Comparison of ENCODE assay signal across 12 cellular contexts in genomic region chr17:80845863-80846671, GRCh38.
DNase-seq lines count a peak whose midpoint lies in the region; ATAC-seq and TF ChIP-seq lines count a peak whose summit lies in the region.
"Had no signal": no experiment of that assay in that cellular context is flagged by ENCODE, and none has a peak within 500 bp of the region (broad histone marks: within the 10 kb centered on the region; RNA-seq: fewer than 3 reads in every experiment).

No MANE protein-coding gene starts in this region.

- CTCF ChIA-PET in naive thymus-derived CD4-positive, alpha-beta T cell (lab: Charles Lee) = no interaction called here

- H3K4me3 Mint-ChIP-seq in activated naive CD8-positive, alpha-beta T cell = no peak overlapping the region
- peak overlapping the region in 4 of 10 donors; percentile 17 to 82 (median 38) for H3K4me3 Mint-ChIP-seq in naive thymus-derived CD4-positive, alpha-beta T cell

- H3K9me3 Mint-ChIP-seq in activated naive CD8-positive, alpha-beta T cell (ENCODE audit: low read depth) = no peaks in the 10 kb centered on the region
- peaks cover 0 to 4% (median 0%) of the 10 kb centered on the region in 11 donors for H3K9me3 Mint-ChIP-seq in naive thymus-derived CD4-positive, alpha-beta T cell

- H3K27me3 ChIP-seq in BLaER1 treated with 17β-estradiol and CSF1 and Interleukin-3, amounts not matched to agents 10 nM and 100 nM = peaks cover 0 to 45% (median 15%) of the 10 kb centered on the region in 11 experiments; a peak in 16 of 22 replicates
- H3K27me3 ChIP-seq in naive thymus-derived CD4-positive, alpha-beta T cell (ENCODE audit: control insufficient read depth in 2 of 2, insufficient read depth in 2 of 2, low read length in 2 of 2) = no peaks in the 10 kb centered on the region
- H3K27me3 ChIP-seq: stomach had no signal

- peaks cover 22 to 86% (median 55%) of the 10 kb centered on the region in 11 experiments; a peak in 21 of 22 replicates for H4K20me1 ChIP-seq in BLaER1 treated with 17β-estradiol and CSF1 and Interleukin-3, amounts not matched to agents 10 nM and 100 nM

- DNase-seq in naive thymus-derived CD4-positive, alpha-beta T cell = no peak
- DNase-seq in midbrain (lab: John Stamatoyannopoulos, UW) (no peak), LoVo (ENCODE audit: low spot score) (no peak), NCI-H1417 (lab: John Stamatoyannopoulos, UW) (no peak)
- DNase-seq: amniotic stem cell, NCI-H187 treated with DMSO at 0.1 percent for 48 hours, stomach, WERI-Rb-1 had no signal

- H3K27ac ChIP-seq in BLaER1 treated with 17β-estradiol and CSF1 and Interleukin-3, amounts not matched to agents 10 nM and 100 nM = peak overlapping the region in 8 of 11 experiments; percentile 19 to 83 (median 70); a peak in 15 of 22 replicates
- H3K27ac ChIP-seq in naive thymus-derived CD4-positive, alpha-beta T cell (ENCODE audit: low read depth, low read length) = no peak overlapping the region
- H3K27ac ChIP-seq: stomach, WERI-Rb-1 had no signal

- H3K4me1 Mint-ChIP-seq in activated naive CD8-positive, alpha-beta T cell (ENCODE audit: low read depth) = peaks cover 44% of the 10 kb centered on the region
- peaks cover 35 to 58% (median 56%) of the 10 kb centered on the region in 7 donors for H3K4me1 Mint-ChIP-seq in naive thymus-derived CD4-positive, alpha-beta T cell

- ATAC-seq in naive thymus-derived CD4-positive, alpha-beta T cell = no peak
- no peak for ATAC-seq in GM21786 (IDR thresholded peaks at IDR 0.05; ENCODE audit: unreplicated experiment)

- peaks cover 16% of the 10 kb centered on the region for H3K36me3 Mint-ChIP-seq in activated naive CD8-positive, alpha-beta T cell
- peaks cover 5 to 48% (median 11%) of the 10 kb centered on the region in 5 donors for H3K36me3 Mint-ChIP-seq in naive thymus-derived CD4-positive, alpha-beta T cell

- H3K27ac Mint-ChIP-seq in activated naive CD8-positive, alpha-beta T cell = peak overlapping the region; percentile 92
- H3K27ac Mint-ChIP-seq in naive thymus-derived CD4-positive, alpha-beta T cell = peak overlapping the region; percentile 64 to 96 (median 94)

- intact Hi-C loops in naive thymus-derived CD4-positive, alpha-beta T cell (cut with micrococcal nuclease) = loop anchor here in 1 of 2 donors (2.0 kb wide), 1 partner anchor 15 kb away; no protein-coding TSS in a partner anchor

- H3K9me3 ChIP-seq in BLaER1 treated with 17β-estradiol and CSF1 and Interleukin-3, amounts not matched to agents 10 nM and 100 nM (replicated peaks in 1 of 11) = peaks cover 0 to 5% (median 0%) of the 10 kb centered on the region in 11 experiments; a peak in 3 of 22 replicates
- no peaks in the 10 kb centered on the region for H3K9me3 ChIP-seq in naive thymus-derived CD4-positive, alpha-beta T cell (ENCODE audit: control insufficient read depth in 2 of 3, low read length in 3 of 3)
- H3K9me3 ChIP-seq: stomach had no signal

- H3K4me2 ChIP-seq in BLaER1 treated with 17β-estradiol and CSF1 and Interleukin-3, amounts not matched to agents 10 nM and 100 nM = peak overlapping the region; percentile 78 to 100 (median 98)

- peak overlapping the region in 8 of 11 experiments; percentile 42 to 79 (median 70); a peak in 15 of 22 replicates for H3K9ac ChIP-seq in BLaER1 treated with 17β-estradiol and CSF1 and Interleukin-3, amounts not matched to agents 10 nM and 100 nM

- POLR2A ChIA-PET in naive thymus-derived CD4-positive, alpha-beta T cell (lab: Charles Lee) = interaction anchor here (3.1 kb wide), 1 partner anchor 12 kb away, joined by 15 read pairs; no protein-coding TSS in a partner anchor

- peaks cover 8 to 43% (median 24%) of the 10 kb centered on the region in 11 experiments; a peak in 19 of 22 replicates for H3K36me3 ChIP-seq in BLaER1 treated with 17β-estradiol and CSF1 and Interleukin-3, amounts not matched to agents 10 nM and 100 nM
- no peaks in the 10 kb centered on the region for H3K36me3 ChIP-seq in naive thymus-derived CD4-positive, alpha-beta T cell (ENCODE audit: control insufficient read depth in 2 of 3, insufficient read depth in 3 of 3, low read length in 3 of 3)

- H3K4me3 ChIP-seq in BLaER1 treated with 17β-estradiol and CSF1 and Interleukin-3, amounts not matched to agents 10 nM and 100 nM = peak overlapping the region in 4 of 10 experiments; percentile 35 to 50 (median 44); a peak in 6 of 20 replicates
- H3K4me3 ChIP-seq in naive thymus-derived CD4-positive, alpha-beta T cell (ENCODE audit: low read length) = no peak overlapping the region
- H3K4me3 ChIP-seq: stomach had no signal

- H3K27me3 Mint-ChIP-seq in activated naive CD8-positive, alpha-beta T cell = no peaks in the 10 kb centered on the region
- H3K27me3 Mint-ChIP-seq in naive thymus-derived CD4-positive, alpha-beta T cell = no peaks in the 10 kb centered on the region

- H3K4me1 ChIP-seq in BLaER1 treated with 17β-estradiol and CSF1 and Interleukin-3, amounts not matched to agents 10 nM and 100 nM = peaks cover 40 to 64% (median 61%) of the 10 kb centered on the region in 10 experiments
- H3K4me1 ChIP-seq in naive thymus-derived CD4-positive, alpha-beta T cell (ENCODE audit: control insufficient read depth in 2 of 2, insufficient read depth in 2 of 2, low read length in 2 of 2) = peaks cover 15 to 50% of the 10 kb centered on the region in 2 donors
- H3K4me1 ChIP-seq: stomach had no signal

- TF ChIP-seq CTCF in GM12872 (IDR thresholded peaks at IDR 0.05; ENCODE audit: insufficient read depth, low read depth, low read length) = peak; percentile 64
